1 cellular context compared by ENCODE assay signal in genomic region chr1:152449661-152450060, GRCh38.
TF ChIP-seq lines count a peak whose summit lies in the region.

No MANE protein-coding gene starts in this region.

TF ChIP-seq in GM12878, 131 proteins besides CTCF, POLR2A, EP300 and RAD21 (continued from another document):
- TF ChIP-seq CEBPZ (IDR thresholded peaks at IDR 0.05; ENCODE audit: low read depth, low read length): no peak
- no peak for TF ChIP-seq KAT2A (conservative IDR thresholded peaks at IDR 0.05; ENCODE audit: control insufficient read depth, low read depth, low read length)
- no peak for TF ChIP-seq IRF3 (IDR thresholded peaks at IDR 0.05)
